ENCODE assay signal across 22 cellular contexts in genomic region chr7:32056767-32057166, GRCh38. TPM values are rescaled to one million over a fixed set of nuclear protein-coding genes. Genes with fewer than 3 reads are reported as not detected.
DNase-seq lines count a peak whose midpoint lies in the region; ATAC-seq and TF ChIP-seq lines count a peak whose summit lies in the region.
"Had no signal": no experiment of that assay in that cellular context is flagged by ENCODE, and none has a peak within 500 bp of the region (broad histone marks: within the 10 kb centered on the region; RNA-seq: fewer than 3 reads in every experiment).

No MANE protein-coding gene starts in this region.

- CTCF ChIA-PET in SK-N-SH (lab: Yijun Ruan, JAX), result no interaction called here

- POLR2A ChIA-PET in SK-N-SH (lab: Yijun Ruan, JAX), result interaction anchor here (0.7 kb wide), 1 partner anchor 10 kb away, joined by 3 read pairs; no protein-coding TSS in a partner anchor

- DNase-seq in caudate nucleus (lab: John Stamatoyannopoulos, UW) (no peak), dorsolateral prefrontal cortex (no peak), left ventricle myocardium inferior (no peak), substantia nigra (lab: John Stamatoyannopoulos, UW) (no peak), SK-N-SH (no peak), foreskin melanocyte (no peak)
- DNase-seq: ACHN; BE2C; C1 segment of cervical spinal cord; CD4-positive, CD25-positive, alpha-beta regulatory T cell; CD8-positive, alpha-beta memory T cell; COR-L47; DMS 273 treated with DMSO at 0.1 percent for 48 hours; DMS53; DND-41; EL; GM23248 had no signal

- H3K27ac ChIP-seq in caudate nucleus (ENCODE audit: low read depth, low read length), result peak overlapping the region; percentile 24
- peak overlapping the region in 43 of 59 donors; percentile 9 to 100 (median 86) for H3K27ac ChIP-seq in dorsolateral prefrontal cortex
- peak overlapping the region; percentile 71 for H3K27ac ChIP-seq in left ventricle myocardium inferior (replicated peaks)
- peak overlapping the region; percentile 68 for H3K27ac ChIP-seq in substantia nigra (ENCODE audit: low read depth, low read length, poor library complexity, severe bottlenecking)
- no peak overlapping the region for H3K27ac ChIP-seq in SK-N-SH (ENCODE audit: low read depth in 2 of 2, low read length in 1 of 2)

- no peaks in the 10 kb centered on the region for H3K9me3 ChIP-seq in left ventricle myocardium inferior (replicated peaks)
- no peaks in the 10 kb centered on the region for H3K9me3 ChIP-seq in SK-N-SH
- H3K9me3 ChIP-seq: BE2C, HAP-1 had no signal

- no peaks in the 10 kb centered on the region for H4K20me1 ChIP-seq in SK-N-SH (ENCODE audit: insufficient read depth)

- no peak overlapping the region for H2AFZ ChIP-seq in SK-N-SH (ENCODE audit: low read depth)
- H2AFZ ChIP-seq: GM23248 had no signal

- TF ChIP-seq CTCF in dorsolateral prefrontal cortex (IDR thresholded peaks at IDR 0.05 in 54 of 56, conservative IDR thresholded peaks at IDR 0.05 in 2 of 56; ENCODE audit: low read depth in 1 of 56, partially characterized antibody in 56 of 56), result no peak
- no peak for TF ChIP-seq CTCF in left ventricle myocardium inferior (IDR thresholded peaks at IDR 0.05; ENCODE audit: borderline replicate concordance)
- no peak for TF ChIP-seq CTCF in SK-N-SH (IDR thresholded peaks at IDR 0.05)

- no peaks in the 10 kb centered on the region for H3K27me3 ChIP-seq in dorsolateral prefrontal cortex
- H3K27me3 ChIP-seq in left ventricle myocardium inferior (ENCODE audit: low read depth), result no peaks in the 10 kb centered on the region
- H3K27me3 ChIP-seq in SK-N-SH (ENCODE audit: insufficient read depth), result peaks cover 9% of the 10 kb centered on the region; the same call in 1 of the 2 replicates

- no peaks in the 10 kb centered on the region for H3K36me3 ChIP-seq in left ventricle myocardium inferior
- H3K36me3 ChIP-seq in SK-N-SH (replicated peaks in 1 of 2; ENCODE audit: control insufficient read depth in 1 of 2, insufficient read depth in 2 of 2, low read length in 1 of 2), result no peaks in the 10 kb centered on the region
- H3K36me3 ChIP-seq: BE2C, HAP-1 had no signal

- H3F3A ChIP-seq in SK-N-SH (replicated peaks; ENCODE audit: insufficient read depth), result no peaks in the 10 kb centered on the region

- WGBS in SK-N-SH (ENCODE audit: low lambda C conversion rate), result 20% methylated on average over 1 of the region's 1 CpG

- intact Hi-C loops in dorsolateral prefrontal cortex (cut with DNase I), result no loop called here
- intact Hi-C loops in left ventricle myocardium inferior (cut with micrococcal nuclease), result no loop called here

- H3K4me1 ChIP-seq in left ventricle myocardium inferior (peaks cover 98% of the 10 kb centered on the region), SK-N-SH (ENCODE audit: control insufficient read depth in 1 of 2, insufficient read depth in 2 of 2, low read depth in 1 of 2, low read length in 1 of 2) (peaks cover 3 to 15% of the 10 kb centered on the region in 2 experiments; a peak in 3 of 4 replicates)
- H3K4me1 ChIP-seq: BE2C, HAP-1 had no signal

- TF ChIP-seq RAD21 in SK-N-SH (IDR thresholded peaks at IDR 0.05; ENCODE audit: low read length), result no peak

- TF ChIP-seq EP300 in SK-N-SH (IDR thresholded peaks at IDR 0.05; ENCODE audit: borderline replicate concordance in 1 of 2, low read depth in 1 of 2, low read length in 1 of 2), result no peak

- ATAC-seq in GM18502 (IDR thresholded peaks at IDR 0.05; ENCODE audit: poor library complexity, unreplicated experiment), result no peak
- ATAC-seq: GM12878 had no signal

- no peaks in the 10 kb centered on the region for H3K79me2 ChIP-seq in SK-N-SH (ENCODE audit: insufficient read depth)

- H3K4me3 ChIP-seq in dorsolateral prefrontal cortex, result peak overlapping the region in 10 of 59 donors; percentile 4 to 42 (median 10)
- H3K4me3 ChIP-seq in left ventricle myocardium inferior, result peak overlapping the region; percentile 14
- H3K4me3 ChIP-seq in SK-N-SH (ENCODE audit: low read depth in 2 of 2, low read length in 1 of 2), result no peak overlapping the region
- H3K4me3 ChIP-seq: GM12878, GM23248, HAP-1 had no signal

- no peak overlapping the region for H3K4me2 ChIP-seq in SK-N-SH

- H3K9ac ChIP-seq in SK-N-SH, result no peak overlapping the region
- H3K9ac ChIP-seq: GM23248 had no signal

- no peaks in the 10 kb centered on the region for H3K9me2 ChIP-seq in SK-N-SH

TF ChIP-seq in SK-N-SH, 30 proteins besides CTCF, POLR2A, EP300 and RAD21:
- TF ChIP-seq TAF1 (IDR thresholded peaks at IDR 0.05; ENCODE audit: borderline replicate concordance, low read depth, low read length) (no peak), NRF1 (IDR thresholded peaks at IDR 0.05; ENCODE audit: low read depth, low read length) (no peak), JUND (IDR thresholded peaks at IDR 0.05) (no peak), IRF3 (IDR thresholded peaks at IDR 0.05; ENCODE audit: low read depth, low read length) (no peak), RFX5 (IDR thresholded peaks at IDR 0.05; ENCODE audit: low read length) (no peak), SMC3 (IDR thresholded peaks at IDR 0.05; ENCODE audit: low read depth, low read length) (no peak), GATA2 (CRISPR knock-in tag; IDR thresholded peaks at IDR 0.05) (no peak), FOXJ3 (CRISPR knock-in tag; IDR thresholded peaks at IDR 0.05) (no peak), NFIC (IDR thresholded peaks at IDR 0.05; ENCODE audit: borderline replicate concordance) (no peak), MXI1 (IDR thresholded peaks at IDR 0.05; ENCODE audit: low read depth, low read length) (no peak), REST (IDR thresholded peaks at IDR 0.05; ENCODE audit: low read depth, low read length) (no peak), EZH2phosphoT487 (IDR thresholded peaks at IDR 0.05; ENCODE audit: borderline replicate concordance, low read depth) (no peak), RCOR1 (IDR thresholded peaks at IDR 0.05; ENCODE audit: low read length) (no peak)
TF ChIP-seq in SK-N-SH: peak in this region for 0.

RNA-seq across cellular contexts. Expression of gene PDE1C, which starts 13.4 kb away (rescaled TPM):
- total RNA-seq in dorsolateral prefrontal cortex (100 to 1,000 TPM in 28 of 120 experiments, 10 to 100 TPM in 92; 32.4 to 247 (median 78.1) TPM), left ventricle myocardium inferior (207 TPM)
- polyA plus RNA-seq in SK-N-SH (2012; rRNA removed), result 4.6 and 7.3 TPM in 2 replicates
- 5.3 and 6.3 TPM in 2 replicates for polyA plus RNA-seq in SK-N-SH (2012; cell fraction: cytosol; rRNA removed)
- 13.8 and 19.1 TPM in 2 replicates for polyA plus RNA-seq in SK-N-SH (2012; cell fraction: nucleus; rRNA removed)
- total RNA-seq: CD4-positive, CD25-positive, alpha-beta regulatory T cell; CD8-positive, alpha-beta memory T cell; G401; HT-29 had no signal
- polyA plus RNA-seq: CD4-positive, CD25-positive, alpha-beta regulatory T cell; CD8-positive, alpha-beta memory T cell had no signal

Comparison
In these comparisons a context has a peak if more than half of its experiments do, and no peak if none do; other contexts are left out.
1. H3K27ac ChIP-seq: peak in caudate nucleus (single experiment), dorsolateral prefrontal cortex (43 of 59), left ventricle myocardium inferior (single experiment) and substantia nigra (single experiment); none in SK-N-SH (0 of 2).